1 cellular context compared by ENCODE assay signal in genomic region chr1:53160924-53161378, GRCh38.
TF ChIP-seq lines count a peak whose summit lies in the region.

No MANE protein-coding gene starts in this region.

TF ChIP-seq in HepG2, 621 proteins besides CTCF, POLR2A, EP300 and RAD21 (continued from another document and continues in another):
- TF ChIP-seq GFI1 (CRISPR knock-in tag; IDR thresholded peaks at IDR 0.05; ENCODE audit: borderline replicate concordance) (peak; percentile 80; the same call in 1 of the 2 replicates), MBNL3 (CRISPR knock-in tag; conservative IDR thresholded peaks at IDR 0.05) (no peak), NFATC3 (CRISPR knock-in tag; IDR thresholded peaks at IDR 0.05) (no peak), SIN3B (IDR thresholded peaks at IDR 0.05; ENCODE audit: low read length) (no peak), SMC3 (IDR thresholded peaks at IDR 0.05; ENCODE audit: low read length) (no peak), NFRKB (IDR thresholded peaks at IDR 0.05) (no peak), HNF1A (IDR thresholded peaks at IDR 0.05; ENCODE audit: low read depth) (peak; percentile 72), HNF1A (CRISPR knock-in tag; IDR thresholded peaks at IDR 0.05; ENCODE audit: borderline replicate concordance) (peak; percentile 94), ARHGAP35 (CRISPR knock-in tag; IDR thresholded peaks at IDR 0.05; ENCODE audit: borderline replicate concordance) (peak; percentile 56; the same call in 1 of the 2 replicates), ZNF878 (CRISPR knock-in tag; IDR thresholded peaks at IDR 0.05) (peak; percentile 97), MIER3 (CRISPR knock-in tag; IDR thresholded peaks at IDR 0.05; ENCODE audit: borderline replicate concordance) (peak; percentile 88), MED1 (CRISPR knock-in tag; IDR thresholded peaks at IDR 0.05) (peak; percentile 98), ZKSCAN8 (CRISPR knock-in tag; IDR thresholded peaks at IDR 0.05; ENCODE audit: borderline replicate concordance) (0 out of 2 replicates have a peak, but pooled peaks have one; percentile 55), THYN1 (CRISPR knock-in tag; IDR thresholded peaks at IDR 0.05; ENCODE audit: borderline replicate concordance, low read depth) (no peak), ARNT (IDR thresholded peaks at IDR 0.05) (no peak), IKZF5 (CRISPR knock-in tag; IDR thresholded peaks at IDR 0.05) (peak; percentile 97), GABPB1 (CRISPR knock-in tag; IDR thresholded peaks at IDR 0.05) (peak; percentile 57), RORA (CRISPR knock-in tag; IDR thresholded peaks at IDR 0.05) (no peak), ZFY (CRISPR knock-in tag; IDR thresholded peaks at IDR 0.05) (peak; percentile 82), KLF15 (CRISPR knock-in tag; IDR thresholded peaks at IDR 0.05; ENCODE audit: borderline replicate concordance) (no peak), PRDM10 (CRISPR knock-in tag; IDR thresholded peaks at IDR 0.05; ENCODE audit: low read depth) (peak; percentile 64; the same call in 1 of the 2 replicates), NR2F2 (IDR thresholded peaks at IDR 0.05; ENCODE audit: borderline replicate concordance, low read depth) (peak; percentile 98), SOX5 (CRISPR knock-in tag; IDR thresholded peaks at IDR 0.05; ENCODE audit: borderline replicate concordance) (peak; percentile 98), ZNF407 (CRISPR knock-in tag; IDR thresholded peaks at IDR 0.05; ENCODE audit: not compliant biosample characterization) (peak; percentile 73), MEIS2 (CRISPR knock-in tag; IDR thresholded peaks at IDR 0.05) (peak; percentile 93), ZEB1 (IDR thresholded peaks at IDR 0.05; ENCODE audit: insufficient replicate concordance, low read depth) (peak; percentile 46), NFE2L1 (CRISPR knock-in tag; IDR thresholded peaks at IDR 0.05; ENCODE audit: borderline replicate concordance) (no peak), TBL1XR1 (IDR thresholded peaks at IDR 0.05; ENCODE audit: borderline replicate concordance, low read length, partially characterized antibody) (peak; percentile 67), HINFP (CRISPR knock-in tag; IDR thresholded peaks at IDR 0.05; ENCODE audit: low read depth) (peak; percentile 94), CC2D1A (CRISPR knock-in tag; IDR thresholded peaks at IDR 0.05) (no peak), MLLT10 (CRISPR knock-in tag; IDR thresholded peaks at IDR 0.05) (no peak), ZNF275 (CRISPR knock-in tag; IDR thresholded peaks at IDR 0.05; ENCODE audit: borderline replicate concordance) (no peak), U2AF1 (optimal IDR thresholded peaks at IDR 0.05; ENCODE audit: low read depth, low read length) (peak; percentile 64)
